24 cellular contexts compared by ENCODE assay signal in genomic region chr7:112025556-112025955, GRCh38.
"Had no signal": no experiment of that assay in that cellular context is flagged by ENCODE, and none has a peak within 500 bp of the region (broad histone marks: within the 10 kb centered on the region; RNA-seq: fewer than 3 reads in every experiment).

No MANE protein-coding gene starts in this region.

- H3K4me1 ChIP-seq: parathyroid adenoma, right atrium auricular region had no signal

- H3K9me3 ChIP-seq: left lung, lower lobe of right lung, right atrium auricular region, right lobe of liver, tibial nerve, upper lobe of left lung had no signal

- H3K4me3 ChIP-seq: left lung, lower lobe of right lung, right atrium auricular region, right lobe of liver, smooth muscle cell, tibial nerve, upper lobe of left lung had no signal

- H2AFZ ChIP-seq: parathyroid adenoma had no signal

- ATAC-seq: left cardiac atrium; left lung; lower lobe of right lung; natural killer cell; right lobe of liver; stimulated activated memory B cell treated with anti-CD40 and anti-IgM and Interleukin-4, amounts not matched to agents 10 μg/mL and 1 μg/mL and 100 μg/mL, for 72 hours; stimulated activated naive CD8-positive, alpha-beta T cell treated with anti-CD3 and anti-CD28 coated beads, Interleukin-15, amount 100 ng/mL, for 72 hours had no signal

- FAIRE-seq: keratinocyte had no signal

- H3K79me2 ChIP-seq: parathyroid adenoma had no signal

- H3K36me3 ChIP-seq: left lung, lower lobe of right lung, right atrium auricular region, right lobe of liver, tibial nerve, upper lobe of left lung had no signal

- DNase-seq: hippocampal formation; kidney glomerular epithelial cell; left cardiac atrium; left lung; lower lobe of right lung; mesendoderm; naive B cell; natural killer cell; nucleus accumbens; right lobe of liver; stimulated activated CD4-positive, alpha-beta T cell treated with anti-CD3 and anti-CD28 coated beads, Interleukin-1b, Interleukin-23, amount 100 ng/mL, for 48 hours; stimulated activated CD4-positive, alpha-beta T cell treated with anti-CD3 and anti-CD28 coated beads, Interleukin-2, amount 100 ng/mL, for 48 hours; stimulated activated CD4-positive, alpha-beta T cell treated with anti-CD3 and anti-CD28 coated beads, Interleukin-4, amount 100 ng/mL, for 4 hours; stimulated activated CD8-positive, alpha-beta memory T cell treated with anti-CD3 and anti-CD28 coated beads, Interleukin-4, amount 100 ng/mL, for 48 hours; stimulated activated naive CD4-positive, alpha-beta T cell treated with Interleukin-2 at 50 U/mL for 16 hours; stimulated activated naive CD8-positive, alpha-beta T cell treated with anti-CD3 and anti-CD28 coated beads, Interleukin-15, amount 100 ng/mL, for 72 hours; substantia nigra; upper lobe of left lung had no signal

- H3K27ac ChIP-seq: left lung, lower lobe of right lung, parathyroid adenoma, right atrium auricular region, right lobe of liver, tibial nerve, upper lobe of left lung had no signal

- H3K9ac ChIP-seq: parathyroid adenoma had no signal

- H3K27me3 ChIP-seq: left lung, right atrium auricular region, right lobe of liver, tibial nerve, upper lobe of left lung had no signal

- H3K4me2 ChIP-seq: smooth muscle cell had no signal
